ENCODE assay signal across 1 cellular context in genomic region chr1:35359995-35360394, GRCh38.
TF ChIP-seq lines count a peak whose summit lies in the region.

No MANE protein-coding gene starts in this region.

TF ChIP-seq in HEK293, 187 proteins besides CTCF, POLR2A, EP300 and RAD21 (continued from another document):
- no peak for TF ChIP-seq ZNF518A (tag by site-specific recombination; conservative IDR thresholded peaks at IDR 0.05; ENCODE audit: low read depth)
- no peak for TF ChIP-seq ZNF645 (tag by site-specific recombination; IDR thresholded peaks at IDR 0.05)
- peak; percentile 61 for TF ChIP-seq ZNF843 (tag by site-specific recombination; IDR thresholded peaks at IDR 0.05)
- 0 out of 2 replicates have a peak, but pooled peaks have one; percentile 32 for TF ChIP-seq ZXDB (tag by site-specific recombination; IDR thresholded peaks at IDR 0.05)
- TF ChIP-seq ZNF654 (tag by site-specific recombination; IDR thresholded peaks at IDR 0.05; ENCODE audit: low read depth) = no peak
- no peak for TF ChIP-seq SETDB1 (IDR thresholded peaks at IDR 0.05; ENCODE audit: insufficient read length, low read length)
- peak; percentile 45; the same call in 1 of the 2 replicates for TF ChIP-seq FEZF1 (tag by site-specific recombination; IDR thresholded peaks at IDR 0.05)
- TF ChIP-seq ATF2 (tag by site-specific recombination; IDR thresholded peaks at IDR 0.05; ENCODE audit: low read depth) = no peak
- TF ChIP-seq PRDM6 (tag by site-specific recombination; IDR thresholded peaks at IDR 0.05) = peak; percentile 61
